8 cellular contexts compared by ENCODE assay signal in the genomic region with DNA sequence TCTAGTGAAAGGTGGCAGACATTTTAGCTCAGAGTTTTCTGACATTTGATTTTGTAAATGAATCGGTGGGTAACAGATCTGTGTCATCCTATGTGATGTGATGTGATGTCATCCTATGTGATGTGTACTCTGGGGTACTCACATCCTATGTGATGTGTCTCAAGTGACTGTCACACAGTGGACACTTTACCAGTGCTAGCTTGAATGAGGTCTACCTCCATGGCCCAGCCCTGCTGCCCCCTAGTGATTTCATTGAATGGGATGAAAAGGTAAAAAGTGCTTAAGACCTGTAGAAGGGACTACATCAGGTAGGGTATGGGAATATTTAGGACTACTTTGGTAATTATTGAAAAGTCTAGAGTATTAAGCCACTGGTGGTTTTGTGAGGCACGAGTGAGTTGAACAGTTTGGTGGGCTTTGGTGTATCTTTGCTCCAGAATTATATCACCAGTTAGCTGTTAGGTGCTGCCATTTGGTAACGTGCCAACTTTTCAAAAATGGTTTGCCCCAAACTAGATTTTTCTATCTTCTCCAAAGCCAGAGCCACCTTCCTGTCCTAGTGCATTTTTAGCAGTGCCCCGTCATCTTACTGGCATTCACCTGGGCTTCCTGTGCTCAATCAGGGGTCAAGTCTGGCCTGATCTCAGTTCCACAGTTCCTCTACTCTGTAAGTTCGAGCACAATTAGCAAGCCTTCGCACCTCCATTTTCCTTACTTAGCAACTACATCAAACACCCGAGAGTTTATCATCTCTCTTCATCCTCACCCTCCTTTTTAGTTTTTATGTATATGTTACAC. TPM values are rescaled to one million over a fixed set of nuclear protein-coding genes. Genes with fewer than 3 reads are reported as not detected.
DNase-seq lines count a peak whose midpoint lies in the region; ATAC-seq and TF ChIP-seq lines count a peak whose summit lies in the region.

No MANE protein-coding gene starts in this region.

- H3K9me3 Mint-ChIP-seq in endodermal cell: no peaks in the 10 kb centered on the region
- H3K9me3 Mint-ChIP-seq in stimulated activated naive B cell treated with anti-CD40 and anti-IgM and Interleukin-4, amounts not matched to agents 10 μg/mL and 1 μg/mL and 100 μg/mL, for 72 hours: no peaks in the 10 kb centered on the region

- H3K4me3 ChIP-seq in endodermal cell (ENCODE audit: low read length): no peak overlapping the region

- no peak overlapping the region for H3K9ac ChIP-seq in endodermal cell (ENCODE audit: extremely low read depth, low read length, poor library complexity, severe bottlenecking)

- no peak overlapping the region for H3K27ac ChIP-seq in endodermal cell (ENCODE audit: low read depth, low read length)

- peaks cover 37% of the 10 kb centered on the region for H3K4me1 Mint-ChIP-seq in endodermal cell
- H3K4me1 Mint-ChIP-seq in stimulated activated naive B cell treated with anti-CD40 and anti-IgM and Interleukin-4, amounts not matched to agents 10 μg/mL and 1 μg/mL and 100 μg/mL, for 72 hours: peaks cover 45 to 90% of the 10 kb centered on the region in 2 donors

- peak; percentile 32 for DNase-seq in activated CD8-positive, alpha-beta memory T cell treated with anti-CD3 and anti-CD28 coated beads, Interleukin-2, amount 50 U/mL, for 4 hours
- DNase-seq in activated CD8-positive, alpha-beta memory T cell treated with anti-CD3 and anti-CD28 coated beads for 24 hours: no peak
- DNase-seq in SK-MEL-5 (ENCODE audit: low read depth, low spot score): peak; percentile 41
- peak; percentile 72 for DNase-seq in endodermal cell
- no peak for DNase-seq in stimulated activated naive B cell treated with anti-CD40 and anti-IgM and Interleukin-4, amounts not matched to agents 10 μg/mL and 1 μg/mL and 100 μg/mL, for 72 hours
- DNase-seq in AG08396 (ENCODE audit: low spot score): no peak
- no peak for DNase-seq in UCSD-AML1 (lab: John Stamatoyannopoulos, UW; ENCODE audit: unreplicated experiment)
- DNase-seq in hippocampal formation (lab: John Stamatoyannopoulos, UW): no peak

- H3K27me3 ChIP-seq in endodermal cell (ENCODE audit: control insufficient read depth, insufficient read depth, low read length, poor library complexity, severe bottlenecking): no peaks in the 10 kb centered on the region

- H3K36me3 ChIP-seq in endodermal cell (ENCODE audit: control insufficient read depth, insufficient read depth, low read length): peaks cover 83% of the 10 kb centered on the region

- peaks cover 43% of the 10 kb centered on the region for H3K36me3 Mint-ChIP-seq in endodermal cell (ENCODE audit: low read depth)
- peaks cover 20 to 40% of the 10 kb centered on the region in 2 donors for H3K36me3 Mint-ChIP-seq in stimulated activated naive B cell treated with anti-CD40 and anti-IgM and Interleukin-4, amounts not matched to agents 10 μg/mL and 1 μg/mL and 100 μg/mL, for 72 hours

- no peaks in the 10 kb centered on the region for H3K27me3 Mint-ChIP-seq in endodermal cell (ENCODE audit: insufficient read depth)
- no peaks in the 10 kb centered on the region for H3K27me3 Mint-ChIP-seq in stimulated activated naive B cell treated with anti-CD40 and anti-IgM and Interleukin-4, amounts not matched to agents 10 μg/mL and 1 μg/mL and 100 μg/mL, for 72 hours

- H3K4me1 ChIP-seq in endodermal cell (ENCODE audit: control insufficient read depth, insufficient read depth, low read length): peaks cover 3% of the 10 kb centered on the region

- TF ChIP-seq CTCF in endodermal cell (conservative IDR thresholded peaks at IDR 0.05): peak; percentile 78

- peak; percentile 49 to 60 for ATAC-seq in stimulated activated naive B cell treated with anti-CD40 and anti-IgM and Interleukin-4, amounts not matched to agents 10 μg/mL and 1 μg/mL and 100 μg/mL, for 72 hours (replicated peaks)

- H3K4me3 Mint-ChIP-seq in endodermal cell: no peak overlapping the region
- H3K4me3 Mint-ChIP-seq in stimulated activated naive B cell treated with anti-CD40 and anti-IgM and Interleukin-4, amounts not matched to agents 10 μg/mL and 1 μg/mL and 100 μg/mL, for 72 hours: no peak overlapping the region

- peak overlapping the region; percentile 0 for H3K27ac Mint-ChIP-seq in endodermal cell
- H3K27ac Mint-ChIP-seq in stimulated activated naive B cell treated with anti-CD40 and anti-IgM and Interleukin-4, amounts not matched to agents 10 μg/mL and 1 μg/mL and 100 μg/mL, for 72 hours: peak overlapping the region; percentile 32

- in situ Hi-C loops in SK-MEL-5 (cut with HindIII; ENCODE audit: low pct_unique_long_range_greater_than_20kb, low sequenced_read_pairs): loop anchor here (25.0 kb wide), 1 partner anchor 97 kb away; a partner anchor contains a TSS

- 88 to 90% methylated on average over 7 of the region's 7 CpGs for WGBS in endodermal cell (ENCODE audit: insufficient coverage in 1 of 2, insufficient read length in 1 of 2), 2 experiments

- no peaks in the 10 kb centered on the region for H3K9me3 ChIP-seq in endodermal cell (ENCODE audit: control insufficient read depth, low read length)

RNA-seq across cellular contexts. Expression of a gene that starts 9.7 kb away (rescaled TPM):
- 326 and 351 TPM in 2 replicates for total RNA-seq in SK-MEL-5 (2014; rRNA removed; shearing (Covaris generic))
- polyA plus RNA-seq in SK-MEL-5 (2015; cell fraction: cytosol; rRNA removed): 323 and 367 TPM in 2 replicates
- 130 and 160 TPM in 2 replicates for polyA plus RNA-seq in SK-MEL-5 (2015; cell fraction: nucleus; rRNA removed)
- 100 to 1,000 TPM; 305 to 346 TPM for total RNA-seq in endodermal cell
- 288 TPM for polyA plus RNA-seq in endodermal cell (2013, experiment 1 of 2)
- polyA plus RNA-seq in endodermal cell (2013, experiment 2 of 2): 274 TPM

RNA-seq across cellular contexts. Expression of a gene that starts 26.0 kb away (rescaled TPM):
- total RNA-seq in SK-MEL-5 (2014; rRNA removed; shearing (Covaris generic)): 0.48 and 1.3 TPM in 2 replicates
- polyA plus RNA-seq in SK-MEL-5 (2015; cell fraction: cytosol; rRNA removed): 0.42 and 3.0 TPM in 2 replicates
- 1.6 and 1.8 TPM in 2 replicates for polyA plus RNA-seq in SK-MEL-5 (2015; cell fraction: nucleus; rRNA removed)
- total RNA-seq in endodermal cell: 1 to 10 TPM in 1 of 2 donors, under 1 TPM in 1; 0.55 to 1.0 TPM
- 0.14 TPM for polyA plus RNA-seq in endodermal cell (2013, experiment 1 of 2)
- polyA plus RNA-seq in endodermal cell (2013, experiment 2 of 2): not detected

Comparison
In these comparisons a context has a peak if more than half of its experiments do, and no peak if none do; other contexts are left out.
1. DNase-seq: peak in activated CD8-positive, alpha-beta memory T cell treated with anti-CD3 and anti-CD28 coated beads, Interleukin-2, amount 50 U/mL, for 4 hours (single experiment), SK-MEL-5 (single experiment) and endodermal cell (single experiment); none in activated CD8-positive, alpha-beta memory T cell treated with anti-CD3 and anti-CD28 coated beads for 24 hours (single experiment), stimulated activated naive B cell treated with anti-CD40 and anti-IgM and Interleukin-4, amounts not matched to agents 10 μg/mL and 1 μg/mL and 100 μg/mL, for 72 hours (single experiment), AG08396 (single experiment), UCSD-AML1 (single experiment) and hippocampal formation (0 of 2).